13 cellular contexts compared by ENCODE assay signal in the genomic region with DNA sequence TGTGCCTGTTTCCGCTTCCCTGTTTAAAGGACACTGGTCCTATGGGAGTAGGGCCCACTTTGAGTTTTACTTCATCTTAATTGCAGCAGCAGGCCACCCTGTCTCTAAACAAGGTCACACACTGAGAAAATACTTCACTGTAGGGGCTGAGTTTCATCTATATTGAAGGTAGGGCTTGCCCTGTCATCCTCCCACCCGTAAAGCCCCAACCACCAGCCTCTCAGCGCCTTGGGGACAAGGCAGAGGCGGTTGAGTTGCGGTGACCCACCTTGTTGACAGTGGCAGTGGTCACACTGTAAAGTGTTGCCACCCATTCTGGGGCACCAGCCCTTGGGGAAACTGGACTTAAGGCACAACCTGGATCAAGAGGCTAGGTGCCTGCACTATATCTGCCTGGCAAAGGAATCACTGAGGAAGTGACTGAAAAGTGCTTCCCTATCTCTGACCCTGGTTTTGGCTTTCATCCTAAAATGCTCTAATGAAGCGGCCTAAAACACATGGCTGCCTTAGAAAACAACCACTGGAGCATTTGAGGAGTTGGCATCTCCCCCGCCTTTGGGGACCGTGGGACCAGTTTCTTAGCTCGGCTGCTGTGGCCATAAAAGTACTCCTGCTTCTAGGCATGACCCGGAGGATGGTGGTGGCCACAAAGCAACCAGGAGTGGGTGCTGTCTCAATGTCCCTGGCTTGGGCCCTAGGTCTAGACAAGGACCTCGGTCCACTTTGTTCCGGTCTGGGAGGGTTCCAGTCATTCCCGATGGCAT. TPM values are rescaled to one million over a fixed set of nuclear protein-coding genes. Genes with fewer than 3 reads are reported as not detected.
DNase-seq lines count a peak whose midpoint lies in the region; ATAC-seq, FAIRE-seq and TF ChIP-seq lines count a peak whose summit lies in the region.
"Had no signal": no experiment of that assay in that cellular context is flagged by ENCODE, and none has a peak within 500 bp of the region (broad histone marks: within the 10 kb centered on the region; RNA-seq: fewer than 3 reads in every experiment).

No MANE protein-coding gene starts in this region.

- no peak overlapping the region for H2BK120ac ChIP-seq in H1 (replicated peaks; ENCODE audit: low read depth, low read length)

- H4K8ac ChIP-seq in H1 (ENCODE audit: extremely low read depth, insufficient read depth, low read length): no peak overlapping the region

- 0 out of 4 replicates have a peak overlapping the region, but pooled peaks of 1 of the 2 experiments have one; percentile 28 for H3K4me2 ChIP-seq in H1 (ENCODE audit: insufficient read depth in 1 of 2, low read depth in 2 of 2, low read length in 2 of 2)

- H3K9me3 ChIP-seq in T-helper 17 cell (ENCODE audit: control insufficient read depth, low read length, poor library complexity, severe bottlenecking): no peaks in the 10 kb centered on the region
- no peaks in the 10 kb centered on the region for H3K9me3 ChIP-seq in H1 (ENCODE audit: insufficient read depth in 2 of 2, low read depth in 1 of 2, low read length in 1 of 2)
- H3K9me3 ChIP-seq in small intestine (ENCODE audit: control insufficient read depth, low read depth): no peaks in the 10 kb centered on the region
- no peaks in the 10 kb centered on the region for H3K9me3 ChIP-seq in testis
- no peaks in the 10 kb centered on the region for H3K9me3 ChIP-seq in suprapubic skin

- peak overlapping the region; percentile 31 for H3K27ac Mint-ChIP-seq in activated naive CD4-positive, alpha-beta T cell treated with anti-CD3 and anti-CD28 coated beads, Interleukin-2, amount 10 ng/mL, durations not matched to agents 7 days and 5 days
- peak overlapping the region; percentile 74 for H3K27ac Mint-ChIP-seq in T-helper 17 cell

- H3K27me3 ChIP-seq in H1 (replicated peaks in 1 of 4; ENCODE audit: control insufficient read depth in 3 of 4, extremely low read depth in 1 of 4, insufficient read depth in 3 of 4, low read length in 3 of 4) (no peaks in the 10 kb centered on the region), small intestine (ENCODE audit: control insufficient read depth in 2 of 2, insufficient read depth in 2 of 2, low read length in 2 of 2) (no peaks in the 10 kb centered on the region), testis (no peaks in the 10 kb centered on the region), suprapubic skin (no peaks in the 10 kb centered on the region)

- no peak for TF ChIP-seq POLR2A in H1 (IDR thresholded peaks at IDR 0.05; ENCODE audit: control extremely low read depth in 1 of 2, low read depth in 2 of 2, low read length in 2 of 2)
- TF ChIP-seq POLR2A in testis (IDR thresholded peaks at IDR 0.05): no peak
- TF ChIP-seq POLR2A in suprapubic skin (IDR thresholded peaks at IDR 0.05): no peak

- no peak overlapping the region for H3K4me3 Mint-ChIP-seq in activated naive CD4-positive, alpha-beta T cell treated with anti-CD3 and anti-CD28 coated beads, Interleukin-2, amount 10 ng/mL, durations not matched to agents 7 days and 5 days
- H3K4me3 Mint-ChIP-seq in T-helper 17 cell: no peak overlapping the region

- no peaks in the 10 kb centered on the region; the same call in none of the 2 replicates for H3K79me1 ChIP-seq in H1 (ENCODE audit: low read depth, low read length)

- no peak overlapping the region for H2BK5ac ChIP-seq in H1 (ENCODE audit: low read depth, low read length)

- no peak overlapping the region for H4K5ac ChIP-seq in H1 (ENCODE audit: insufficient read length, low read depth, low read length)

- no peak overlapping the region for H3K4ac ChIP-seq in H1 (replicated peaks; ENCODE audit: insufficient read length, low read depth, low read length)

- H3K23me2 ChIP-seq in H1 (ENCODE audit: low read depth, low read length): no peaks in the 10 kb centered on the region

- peaks cover 39% of the 10 kb centered on the region for H3K4me1 Mint-ChIP-seq in activated naive CD4-positive, alpha-beta T cell treated with anti-CD3 and anti-CD28 coated beads, Interleukin-2, amount 10 ng/mL, durations not matched to agents 7 days and 5 days
- peaks cover 12% of the 10 kb centered on the region for H3K4me1 Mint-ChIP-seq in T-helper 17 cell

- no peak overlapping the region for H2AK5ac ChIP-seq in H1 (ENCODE audit: low read depth, low read length)

- DNase-seq in activated naive CD4-positive, alpha-beta T cell treated with anti-CD3 and anti-CD28 coated beads, Interleukin-2, amount 10 ng/mL, durations not matched to agents 7 days and 5 days: no peak
- no peak for DNase-seq in activated naive CD4-positive, alpha-beta T cell treated with Interleukin-2 at 50 U/mL for 16 hours
- DNase-seq in T-helper 17 cell (no peak), H1 (ENCODE audit: low read depth in 1 of 2, low spot score in 2 of 2) (no peak), small intestine (no peak), testis (no peak), suprapubic skin (ENCODE audit: low spot score in 2 of 2) (no peak)
- no peak for DNase-seq in stimulated activated CD8-positive, alpha-beta memory T cell treated with anti-CD3 and anti-CD28 coated beads, Interleukin-4, amount 100 ng/mL, for 48 hours
- DNase-seq: activated CD4-positive, CD25-positive, alpha-beta regulatory T cell treated with anti-CD3 and anti-CD28 coated beads, Interleukin-2, amount 50 U/mL, for 72 hours; NCI-H2081; NCI-H524 treated with DMSO at 0.1 percent for 48 hours had no signal

- H3K4me3 ChIP-seq in H1 (ENCODE audit: extremely low read depth in 1 of 4, insufficient read depth in 2 of 4, low read depth in 3 of 4, low read length in 4 of 4) (no peak overlapping the region), small intestine (ENCODE audit: low read depth in 1 of 2, low read length in 2 of 2) (no peak overlapping the region), testis (no peak overlapping the region), suprapubic skin (no peak overlapping the region)

- TF ChIP-seq EP300 in H1 (IDR thresholded peaks at IDR 0.05; ENCODE audit: borderline replicate concordance in 1 of 2, low read depth in 2 of 2, low read length in 2 of 2): no peak
- no peak for TF ChIP-seq EP300 in suprapubic skin (IDR thresholded peaks at IDR 0.05)

- no peak overlapping the region for H3K18ac ChIP-seq in H1 (ENCODE audit: extremely low read depth, low read length)

- no peak for TF ChIP-seq CTCF in H1 (IDR thresholded peaks at IDR 0.05; ENCODE audit: control extremely low read depth in 1 of 3, insufficient read depth in 1 of 3, low read depth in 1 of 3, low read length in 3 of 3)
- no peak for TF ChIP-seq CTCF in testis (IDR thresholded peaks at IDR 0.05)
- no peak for TF ChIP-seq CTCF in suprapubic skin (IDR thresholded peaks at IDR 0.05)

- H3K9me3 Mint-ChIP-seq in activated naive CD4-positive, alpha-beta T cell treated with anti-CD3 and anti-CD28 coated beads, Interleukin-2, amount 10 ng/mL, durations not matched to agents 7 days and 5 days: no peaks in the 10 kb centered on the region
- H3K9me3 Mint-ChIP-seq: activated T-helper 2 cell treated with anti-CD3 and anti-CD28 coated beads, Interferon-gamma antibody, Interleukin-2, Interleukin-4, amounts not matched to agents 10 μg/mL and 5 μg/mL and 100 μg/mL, durations not matched to agents 14 hours and 24 hours and 36 hours had no signal

- H3K79me2 ChIP-seq in H1 (ENCODE audit: control insufficient read depth in 1 of 2, insufficient read depth in 2 of 2, low read length in 2 of 2): no peaks in the 10 kb centered on the region

- H3K36me3 Mint-ChIP-seq in activated naive CD4-positive, alpha-beta T cell treated with anti-CD3 and anti-CD28 coated beads, Interleukin-2, amount 10 ng/mL, durations not matched to agents 7 days and 5 days: no peaks in the 10 kb centered on the region
- H3K36me3 Mint-ChIP-seq in T-helper 17 cell (ENCODE audit: low read depth): peaks cover 2% of the 10 kb centered on the region

- no peak overlapping the region for H3K9ac ChIP-seq in H1 (replicated peaks in 1 of 4; ENCODE audit: extremely low read depth in 1 of 4, low read depth in 3 of 4, low read length in 3 of 4)

- no peak overlapping the region for H2AFZ ChIP-seq in H1 (ENCODE audit: low read length)

- H4K91ac ChIP-seq in H1 (replicated peaks; ENCODE audit: insufficient read length, low read length): no peak overlapping the region

- H3K27me3 Mint-ChIP-seq in activated naive CD4-positive, alpha-beta T cell treated with anti-CD3 and anti-CD28 coated beads, Interleukin-2, amount 10 ng/mL, durations not matched to agents 7 days and 5 days: no peaks in the 10 kb centered on the region
- peaks cover 5% of the 10 kb centered on the region for H3K27me3 Mint-ChIP-seq in T-helper 17 cell

- no peak overlapping the region for H2BK20ac ChIP-seq in H1 (ENCODE audit: low read length)

- CTCF ChIA-PET in activated naive CD4-positive, alpha-beta T cell treated with anti-CD3 and anti-CD28 coated beads, Interleukin-2, amount 10 ng/mL, durations not matched to agents 7 days and 5 days (lab: Charles Lee): interaction anchor here (1.4 to 1.6 kb wide), 2 partner anchors 34 to 36 kb away, joined by 5 to 6 read pairs; no protein-coding TSS in a partner anchor
- CTCF ChIA-PET in H1 (lab: Charles Lee; ENCODE audit: partially characterized antibody): interaction anchor here (1.5 to 3.4 kb wide), 3 partner anchors 16 to 40 kb away, joined by 4 to 22 read pairs (median 20); no protein-coding TSS in a partner anchor

- no peak for FAIRE-seq in H1 (lab: Jason Lieb, UNC)
- no peak for FAIRE-seq in small intestine (lab: Jason Lieb, UNC)
- FAIRE-seq: GM18507 had no signal

- H3K36me3 ChIP-seq in H1 (ENCODE audit: control insufficient read depth in 2 of 4, insufficient read depth in 4 of 4, low read length in 3 of 4) (no peaks in the 10 kb centered on the region), small intestine (ENCODE audit: control insufficient read depth in 2 of 2, insufficient read depth in 2 of 2, low read length in 2 of 2) (no peaks in the 10 kb centered on the region), testis (ENCODE audit: low read depth, missing control alignments) (no peaks in the 10 kb centered on the region), suprapubic skin (no peaks in the 10 kb centered on the region)

- H3K4me1 ChIP-seq in H1 (replicated peaks in 1 of 4; ENCODE audit: control insufficient read depth in 3 of 4, insufficient read depth in 4 of 4, low read length in 3 of 4) (peaks cover 0 to 11% (median 4%) of the 10 kb centered on the region in 4 experiments; a peak in 5 of 7 replicates), small intestine (ENCODE audit: control insufficient read depth in 2 of 2, insufficient read depth in 1 of 2, low read depth in 1 of 2, low read length in 1 of 2) (peaks cover 3 to 15% of the 10 kb centered on the region in 2 donors), testis (no peaks in the 10 kb centered on the region), suprapubic skin (no peaks in the 10 kb centered on the region)

- no peak overlapping the region for H2BK15ac ChIP-seq in H1 (ENCODE audit: low read length)

- no peak for ATAC-seq in T-helper 17 cell

- H3K14ac ChIP-seq in H1 (ENCODE audit: insufficient read length): no peak overlapping the region

- no peak for TF ChIP-seq RAD21 in H1 (IDR thresholded peaks at IDR 0.05 in 1 of 2, conservative IDR thresholded peaks at IDR 0.05 in 1 of 2; ENCODE audit: low read depth in 2 of 2, low read length in 2 of 2)

- POLR2A ChIA-PET in H1 (lab: Charles Lee; ENCODE audit: partially characterized antibody): interaction anchor here (0.7 to 1.5 kb wide), 3 partner anchors 8 to 9 kb away, joined by 3 to 6 read pairs (median 3); a partner anchor contains a TSS

- no peak overlapping the region for H3K56ac ChIP-seq in H1 (replicated peaks; ENCODE audit: insufficient read length, low read depth, low read length)

- H4K20me1 ChIP-seq in H1 (replicated peaks in 1 of 2; ENCODE audit: control insufficient read depth in 1 of 2, insufficient read depth in 2 of 2, low read length in 2 of 2): no peaks in the 10 kb centered on the region

- intact Hi-C loops in testis (cut with DNase I; ENCODE audit: low total_unique reads): no loop called here

- 86% methylated on average over 13 of the region's 13 CpGs; no CpG with 5 or more reads in 1 of the 2 experiments for WGBS in H1 (ENCODE audit: extremely low coverage in 1 of 2, insufficient coverage in 1 of 2, insufficient read length in 1 of 2, insufficient replicate concordance in 2 of 2, low coverage in 1 of 2, low lambda C conversion rate in 2 of 2, missing lambda C conversion rate in 1 of 2), 2 experiments
- 79 to 83% (median 83%) methylated on average over 13 of the region's 13 CpGs for WGBS in small intestine, 3 donors
- 85 to 86% methylated on average over 13 of the region's 13 CpGs for WGBS in testis, 2 donors
- 85% methylated on average over 11 of the region's 13 CpGs for WGBS in suprapubic skin

- 0 out of 2 replicates have a peak overlapping the region, but pooled peaks have one; percentile 30 for H2BK12ac ChIP-seq in H1 (ENCODE audit: low read depth, low read length)

- no peak overlapping the region for H3K23ac ChIP-seq in H1 (ENCODE audit: insufficient read length)

- H3K27ac ChIP-seq in H1 (ENCODE audit: low read depth, low read length): no peak overlapping the region
- H3K27ac ChIP-seq in small intestine (ENCODE audit: low read depth in 1 of 2, low read length in 1 of 2): peak overlapping the region; percentile 30 to 57
- H3K27ac ChIP-seq in testis: no peak overlapping the region
- no peak overlapping the region for H3K27ac ChIP-seq in suprapubic skin

RNA-seq across cellular contexts. Expression of a gene that starts 7.8 kb away (rescaled TPM):
- total RNA-seq in T-helper 17 cell (100 to 1,000 TPM; 268 to 366 TPM), testis (100 to 1,000 TPM; 165 to 168 TPM), suprapubic skin (100 to 1,000 TPM; 113 to 126 (median 117) TPM)
- total RNA-seq in H1 (2021; fragmentation: NEBNext Ultra II Directional; extraction: Animal tissue kit (Norgen Biotek cat#: 25700)): 315 and 339 TPM in 2 replicates
- polyA plus RNA-seq in H1 (2011; rRNA removed) (377 and 432 TPM in 2 replicates), small intestine (100 to 1,000 TPM; 154 to 196 (median 176) TPM), testis (ENCODE audit: insufficient read depth, low read depth, low replicate concordance) (295 TPM)
- 375 TPM for polyA plus RNA-seq in H1 (2011; cell fraction: cytosol; rRNA removed)
- polyA plus RNA-seq in H1 (2011; cell fraction: nucleus; rRNA removed): 381 TPM
- polyA plus RNA-seq in H1 (2012, experiment 1 of 2): 213 to 348 TPM (median 304 TPM) in 4 replicates
- 195 TPM for polyA plus RNA-seq in H1 (2012, experiment 2 of 2)
- polyA plus RNA-seq in H1 (2013, experiment 1 of 2): 135 TPM
- polyA plus RNA-seq in H1 (2013, experiment 2 of 2): 138 TPM
- 264 and 269 TPM in 2 replicates for polyA minus RNA-seq in H1 (2011; rRNA and poly(A)+ RNA removed)
- polyA minus RNA-seq in H1 (2011; cell fraction: cytosol; rRNA and poly(A)+ RNA removed): 174 TPM
- 135 TPM for polyA minus RNA-seq in H1 (2011; cell fraction: nucleus; rRNA and poly(A)+ RNA removed)

Comparison
In these comparisons a context has a peak if more than half of its experiments do, and no peak if none do; other contexts are left out.
1. H3K27ac ChIP-seq: peak in small intestine (2 of 2); none in H1 (single experiment), testis (0 of 2) and suprapubic skin (single experiment).